Comparison of ENCODE assay signal across 9 cellular contexts in genomic region chr6:27547157-27548075, GRCh38.
DNase-seq lines count a peak whose midpoint lies in the region; ATAC-seq lines count a peak whose summit lies in the region.
"Had no signal": no experiment of that assay in that cellular context is flagged by ENCODE, and none has a peak within 500 bp of the region (broad histone marks: within the 10 kb centered on the region; RNA-seq: fewer than 3 reads in every experiment).

No MANE protein-coding gene starts in this region.

- H3K56ac ChIP-seq in mesendoderm (ENCODE audit: low read length) = peak overlapping the region; percentile 67

- no peaks in the 10 kb centered on the region for H3K4me1 ChIP-seq in mesendoderm (ENCODE audit: control insufficient read depth, low read depth, low read length)
- H3K4me1 ChIP-seq: BLaER1 had no signal

- no peaks in the 10 kb centered on the region for H3K79me1 ChIP-seq in mesendoderm (ENCODE audit: low read length)

- DNase-seq in NCI-H2171 treated with DMSO at 0.1 percent for 48 hours (lab: John Stamatoyannopoulos, UW) (peak; percentile 49), NCI-H2171 (lab: John Stamatoyannopoulos, UW) (no peak), NCI-H1694 (lab: John Stamatoyannopoulos, UW) (peak; percentile 47), mesendoderm (peak; percentile 87), NCI-H187 treated with DMSO at 0.1 percent for 48 hours (lab: John Stamatoyannopoulos, UW) (no peak), DMS153 (lab: John Stamatoyannopoulos, UW) (no peak)
- DNase-seq in activated T-helper 1 cell treated with anti-CD3 and anti-CD28 coated beads, Interleukin-12 subunit alpha, Interleukin-12 subunit beta, Interleukin-2, Interleukin-4 antibody, amounts not matched to agents 30 ng/mL and 10 ng/mL and 1 ng/mL, durations not matched to agents 14 hours and 24 hours and 36 hours (ENCODE audit: low spot score) = no peak

- H3K18ac ChIP-seq in mesendoderm (ENCODE audit: low read length) = no peak overlapping the region

- H2BK15ac ChIP-seq in mesendoderm (replicated peaks; ENCODE audit: low read depth) = no peak overlapping the region

- no peak overlapping the region for H3K27ac Mint-ChIP-seq in activated T-helper 1 cell treated with anti-CD3 and anti-CD28 coated beads, Interleukin-12 subunit alpha, Interleukin-12 subunit beta, Interleukin-2, Interleukin-4 antibody, amounts not matched to agents 30 ng/mL and 10 ng/mL and 1 ng/mL, durations not matched to agents 14 hours and 24 hours and 36 hours

- no CpG with 5 or more reads among the region's 23 CpGs for WGBS in mesendoderm (ENCODE audit: extremely low coverage, insufficient coverage, low lambda C conversion rate)

- H4K5ac ChIP-seq in mesendoderm (ENCODE audit: low read length) = no peak overlapping the region

- H3K9me3 Mint-ChIP-seq in activated T-helper 1 cell treated with anti-CD3 and anti-CD28 coated beads, Interleukin-12 subunit alpha, Interleukin-12 subunit beta, Interleukin-2, Interleukin-4 antibody, amounts not matched to agents 30 ng/mL and 10 ng/mL and 1 ng/mL, durations not matched to agents 14 hours and 24 hours and 36 hours = peaks cover 18% of the 10 kb centered on the region

- H3K23ac ChIP-seq in mesendoderm (ENCODE audit: low read length) = no peak overlapping the region

- H2AK5ac ChIP-seq in mesendoderm (ENCODE audit: low read length) = no peak overlapping the region

- H3K27me3 Mint-ChIP-seq in activated T-helper 1 cell treated with anti-CD3 and anti-CD28 coated beads, Interleukin-12 subunit alpha, Interleukin-12 subunit beta, Interleukin-2, Interleukin-4 antibody, amounts not matched to agents 30 ng/mL and 10 ng/mL and 1 ng/mL, durations not matched to agents 14 hours and 24 hours and 36 hours (ENCODE audit: insufficient read depth) = peaks cover 76% of the 10 kb centered on the region

- ATAC-seq in HG02852 (IDR thresholded peaks at IDR 0.05; ENCODE audit: unreplicated experiment) = no peak

- peaks cover 27% of the 10 kb centered on the region for H3K4me1 Mint-ChIP-seq in activated T-helper 1 cell treated with anti-CD3 and anti-CD28 coated beads, Interleukin-12 subunit alpha, Interleukin-12 subunit beta, Interleukin-2, Interleukin-4 antibody, amounts not matched to agents 30 ng/mL and 10 ng/mL and 1 ng/mL, durations not matched to agents 14 hours and 24 hours and 36 hours (ENCODE audit: low read depth)

- no peaks in the 10 kb centered on the region for H3K79me2 ChIP-seq in mesendoderm (ENCODE audit: control insufficient read depth, insufficient read depth, low read length)

- H3K4ac ChIP-seq in mesendoderm (ENCODE audit: low read depth, low read length) = no peak overlapping the region

- intact Hi-C loops in activated T-helper 1 cell treated with anti-CD3 and anti-CD28 coated beads, Interleukin-12 subunit alpha, Interleukin-12 subunit beta, Interleukin-2, Interleukin-4 antibody, amounts not matched to agents 30 ng/mL and 10 ng/mL and 1 ng/mL, durations not matched to agents 14 hours and 24 hours and 36 hours (cut with micrococcal nuclease) = no loop called here

- no peaks in the 10 kb centered on the region for H3K27me3 ChIP-seq in mesendoderm (ENCODE audit: insufficient read depth, low read length, poor library complexity)
- H3K27me3 ChIP-seq: BLaER1 had no signal

- H3K4me3 Mint-ChIP-seq in activated T-helper 1 cell treated with anti-CD3 and anti-CD28 coated beads, Interleukin-12 subunit alpha, Interleukin-12 subunit beta, Interleukin-2, Interleukin-4 antibody, amounts not matched to agents 30 ng/mL and 10 ng/mL and 1 ng/mL, durations not matched to agents 14 hours and 24 hours and 36 hours = peak overlapping the region; percentile 62

- H3K36me3 Mint-ChIP-seq in activated T-helper 1 cell treated with anti-CD3 and anti-CD28 coated beads, Interleukin-12 subunit alpha, Interleukin-12 subunit beta, Interleukin-2, Interleukin-4 antibody, amounts not matched to agents 30 ng/mL and 10 ng/mL and 1 ng/mL, durations not matched to agents 14 hours and 24 hours and 36 hours (ENCODE audit: low read depth) = no peaks in the 10 kb centered on the region

- no peaks in the 10 kb centered on the region for H3K36me3 ChIP-seq in mesendoderm (ENCODE audit: control insufficient read depth, insufficient read depth, low read length)
- H3K36me3 ChIP-seq: BLaER1 had no signal

- no peak overlapping the region for H4K8ac ChIP-seq in mesendoderm (ENCODE audit: low read depth, low read length)

- no peak overlapping the region for H2BK120ac ChIP-seq in mesendoderm (ENCODE audit: low read depth, low read length)

- H3K4me3 ChIP-seq in mesendoderm (ENCODE audit: low read length) = peak overlapping the region; percentile 76
- H3K4me3 ChIP-seq: BLaER1 had no signal

- H3K4me2 ChIP-seq in mesendoderm (ENCODE audit: low read length) = peak overlapping the region; percentile 84
- H3K4me2 ChIP-seq: BLaER1 had no signal

- H3K27ac ChIP-seq in mesendoderm (ENCODE audit: low read depth, low read length) = no peak overlapping the region
- H3K27ac ChIP-seq: BLaER1 had no signal

- peak overlapping the region; percentile 68 for H3K9ac ChIP-seq in mesendoderm (ENCODE audit: low read length)
- H3K9ac ChIP-seq: BLaER1 had no signal

- no peak overlapping the region for H2BK5ac ChIP-seq in mesendoderm (ENCODE audit: low read length)

Comparison
In these comparisons a context has a peak if more than half of its experiments do, and no peak if none do; other contexts are left out.
1. DNase-seq: peak in NCI-H2171 treated with DMSO at 0.1 percent for 48 hours (single experiment), NCI-H1694 (single experiment) and mesendoderm (single experiment); none in NCI-H2171 (single experiment), activated T-helper 1 cell treated with anti-CD3 and anti-CD28 coated beads, Interleukin-12 subunit alpha, Interleukin-12 subunit beta, Interleukin-2, Interleukin-4 antibody, amounts not matched to agents 30 ng/mL and 10 ng/mL and 1 ng/mL, durations not matched to agents 14 hours and 24 hours and 36 hours (single experiment), NCI-H187 treated with DMSO at 0.1 percent for 48 hours (single experiment) and DMS153 (single experiment).